ENCODE assay signal across 7 cellular contexts in the genomic region with DNA sequence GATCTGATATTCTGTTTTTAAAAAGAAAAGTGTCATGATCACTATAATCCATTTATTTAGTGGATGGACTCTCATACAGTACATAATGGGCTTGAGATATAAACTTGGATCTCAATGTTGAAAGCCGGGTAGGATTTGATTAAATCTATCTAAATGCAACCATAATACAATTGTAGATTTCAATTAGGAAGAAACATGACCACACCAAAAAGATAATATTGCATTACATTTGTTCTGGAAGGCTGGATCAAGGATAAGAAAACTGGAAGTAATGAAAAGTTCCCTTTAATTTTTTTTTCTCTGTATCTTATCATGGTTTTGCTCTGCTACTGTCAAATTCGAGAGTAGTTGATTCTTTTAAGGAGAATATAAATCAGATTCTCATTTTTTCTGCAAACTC.
"Had no signal": no experiment of that assay in that cellular context is flagged by ENCODE, and none has a peak within 500 bp of the region (broad histone marks: within the 10 kb centered on the region; RNA-seq: fewer than 3 reads in every experiment).

No MANE protein-coding gene starts in this region.

- DNase-seq: IMR-90, KBM-7, KG1 had no signal

- H3K4me3 ChIP-seq: K562 had no signal

- H3K27ac ChIP-seq: HL-60 had no signal

- ATAC-seq: HepG2, K562 had no signal

- FAIRE-seq: HepG2, HTR-8/SVneo, K562 had no signal
